In the genomic region with DNA sequence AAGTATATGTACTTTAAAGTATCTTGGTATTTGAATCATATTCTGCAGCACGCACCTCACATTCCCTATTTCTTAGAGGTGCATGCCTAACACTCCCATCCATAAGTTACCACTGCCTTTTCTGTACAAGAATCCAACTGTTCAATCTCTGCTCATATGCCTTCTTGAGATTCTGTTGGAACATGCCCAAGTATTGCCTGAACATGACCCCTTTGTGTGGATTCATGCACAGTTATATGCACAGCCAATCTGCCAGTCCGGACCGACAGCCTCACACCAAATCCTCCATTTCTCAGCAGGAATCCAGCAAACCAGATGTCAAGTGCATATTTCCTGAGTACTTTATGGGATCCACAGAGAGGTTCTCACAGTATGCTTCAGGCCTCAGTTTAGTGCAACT, we compare ENCODE assay signal across 10 cellular contexts.
"Had no signal": no experiment of that assay in that cellular context is flagged by ENCODE, and none has a peak within 500 bp of the region (broad histone marks: within the 10 kb centered on the region; RNA-seq: fewer than 3 reads in every experiment).

No MANE protein-coding gene starts in this region.

- DNase-seq: effector memory CD4-positive, alpha-beta T cell; kidney; left cardiac atrium; left ventricle myocardium inferior; lower lobe of right lung; natural killer cell; sigmoid colon; stimulated activated CD4-positive, alpha-beta T cell treated with anti-CD3 and anti-CD28 coated beads, Interleukin-12 subunit alpha, Interleukin-12 subunit beta, amount 100 ng/mL, for 4 hours; stimulated activated naive CD4-positive, alpha-beta T cell treated with Interleukin-2 at 50 U/mL for 16 hours; trophoblast cell had no signal

- ATAC-seq: left cardiac atrium, lower lobe of right lung, natural killer cell had no signal
